In genomic region chr19:46616631-46617322, GRCh38 we compare ENCODE assay signal across 6 cellular contexts. TPM values are rescaled to one million over a fixed set of nuclear protein-coding genes. Genes with fewer than 3 reads are reported as not detected.
A peak's percentile ranks its signal among the peaks of the same experiment; 100 is the strongest.
DNase-seq lines count a peak whose midpoint lies in the region; ATAC-seq and TF ChIP-seq lines count a peak whose summit lies in the region.

No MANE protein-coding gene starts in this region.

- H3K9me3 ChIP-seq in esophagus muscularis mucosa = no peaks in the 10 kb centered on the region

- no peak overlapping the region for H3K4me3 ChIP-seq in esophagus muscularis mucosa

- POLR2A ChIA-PET in RWPE1 (lab: Yijun Ruan, JAX; ENCODE audit: low non-redundant PET) = interaction anchor here (0.5 kb wide), 1 partner anchor 112 kb away, joined by 3 read pairs; no protein-coding TSS in a partner anchor

- H3K36me3 ChIP-seq in esophagus muscularis mucosa = no peaks in the 10 kb centered on the region

- intact Hi-C loops in esophagus muscularis mucosa (cut with DNase I) = no loop called here

- no peak for ATAC-seq in GM21423 (IDR thresholded peaks at IDR 0.05; ENCODE audit: unreplicated experiment)

- DNase-seq in activated T-cell treated with anti-CD3 and anti-CD28 coated beads for 48 hours (ENCODE audit: low read depth) (peak; percentile 66), RWPE1 (ENCODE audit: low spot score) (peak; percentile 64), esophagus muscularis mucosa (ENCODE audit: extremely low spot score) (no peak)
- no peak for DNase-seq in activated T-cell treated with anti-CD3 and anti-CD28 coated beads, Interleukin-2, amount 50 U/mL, for 1 hour
- peak; percentile 49 to 68 for DNase-seq in stimulated activated CD8-positive, alpha-beta memory T cell treated with anti-CD3 and anti-CD28 coated beads, Interleukin-7, amount 100 ng/mL, for 48 hours (ENCODE audit: extremely low read depth in 1 of 2, low read depth in 1 of 2)

- TF ChIP-seq CTCF in RWPE1 (conservative IDR thresholded peaks at IDR 0.05; ENCODE audit: low read depth) (peak; percentile 68), esophagus muscularis mucosa (IDR thresholded peaks at IDR 0.05) (peak; percentile 28 to 57 (median 38))

- no peak for TF ChIP-seq POLR2A in esophagus muscularis mucosa (IDR thresholded peaks at IDR 0.05; ENCODE audit: low read depth)

- TF ChIP-seq EP300 in esophagus muscularis mucosa (IDR thresholded peaks at IDR 0.05) = no peak

- H3K27ac ChIP-seq in RWPE1 (no peak overlapping the region), esophagus muscularis mucosa (replicated peaks in 1 of 4) (peak overlapping the region; percentile 15 to 59 (median 50))

- CTCF ChIA-PET in RWPE1 (lab: Yijun Ruan, JAX) = interaction anchor here (0.6 to 3.0 kb wide), 11 partner anchors 10 to 378 kb away, joined by 3 to 45 read pairs (median 3); partner anchors contain the start of gene DACT3

- peaks cover 49 to 66% (median 62%) of the 10 kb centered on the region in 4 donors for H3K4me1 ChIP-seq in esophagus muscularis mucosa

- H3K27me3 ChIP-seq in esophagus muscularis mucosa = no peaks in the 10 kb centered on the region

- WGBS in esophagus muscularis mucosa = 22% methylated on average over 17 of the region's 17 CpGs

RNA-seq across cellular contexts. Expression of gene PTGIR, which starts 8.1 kb away (rescaled TPM):
- total RNA-seq in esophagus muscularis mucosa = 1 to 10 TPM; 5.9 to 9.1 (median 7.1) TPM

RNA-seq across cellular contexts. Expression of gene CALM3, which starts 15.6 kb away (rescaled TPM):
- total RNA-seq in esophagus muscularis mucosa = 100 to 1,000 TPM; 114 to 155 (median 129) TPM

RNA-seq across cellular contexts. Expression of gene GNG8, which starts 19.2 kb away (rescaled TPM):
- not detected for total RNA-seq in esophagus muscularis mucosa

RNA-seq across cellular contexts. Expression of gene DACT3, which starts 44.2 kb away (rescaled TPM):
- total RNA-seq in esophagus muscularis mucosa = 100 to 1,000 TPM in 1 of 4 donors, 10 to 100 TPM in 3; 46.7 to 119 (median 65.1) TPM

Comparison
In these comparisons a context has a peak if more than half of its experiments do, and no peak if none do; other contexts are left out.
1. DNase-seq: peak in activated T-cell treated with anti-CD3 and anti-CD28 coated beads for 48 hours (single experiment), RWPE1 (single experiment) and stimulated activated CD8-positive, alpha-beta memory T cell treated with anti-CD3 and anti-CD28 coated beads, Interleukin-7, amount 100 ng/mL, for 48 hours (2 of 2); none in activated T-cell treated with anti-CD3 and anti-CD28 coated beads, Interleukin-2, amount 50 U/mL, for 1 hour (single experiment) and esophagus muscularis mucosa (single experiment).